Comparison of ENCODE assay signal across 8 cellular contexts in the genomic region with DNA sequence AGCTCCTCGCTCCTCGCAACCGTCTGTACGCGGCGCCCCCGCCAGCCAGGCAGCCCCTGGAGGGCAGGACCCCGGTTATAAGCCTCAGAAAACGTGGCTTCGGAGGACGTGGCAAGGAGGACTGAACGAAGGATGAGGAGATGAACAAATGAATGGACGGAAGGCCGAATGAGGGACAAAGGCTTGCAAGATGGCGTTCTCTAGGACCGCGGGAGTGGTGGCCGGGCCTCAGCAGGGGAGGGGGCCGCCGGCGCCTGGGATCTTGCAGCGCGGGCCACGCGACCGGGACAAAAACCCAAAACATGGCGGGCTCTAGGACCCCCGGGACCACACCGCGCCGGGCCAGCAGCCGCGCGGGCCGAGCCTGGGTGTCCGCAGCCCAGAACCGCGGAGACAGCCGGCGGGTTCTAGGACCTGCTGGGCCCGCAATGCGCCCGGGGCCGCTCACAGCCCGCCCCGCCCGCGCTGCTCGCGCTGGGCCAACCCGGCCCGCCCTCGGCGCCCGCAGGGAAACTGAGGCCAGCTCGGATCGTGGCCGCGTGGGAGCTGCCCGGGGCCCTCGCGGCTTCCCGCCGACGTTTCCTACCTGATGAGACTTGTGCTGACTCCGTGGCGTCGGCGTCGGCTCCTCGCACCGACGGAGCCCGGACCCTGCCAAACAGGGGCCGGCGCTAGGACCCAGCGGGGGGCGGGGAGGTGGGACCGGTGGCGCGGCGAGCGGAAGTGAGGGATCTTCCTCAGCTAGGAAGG. TPM values are rescaled to one million over a fixed set of nuclear protein-coding genes. Genes with fewer than 3 reads are reported as not detected.
DNase-seq lines count a peak whose midpoint lies in the region; ATAC-seq, FAIRE-seq and TF ChIP-seq lines count a peak whose summit lies in the region.

No MANE protein-coding gene starts in this region.

- FAIRE-seq in GM19239 (lab: Jason Lieb, UNC) (no peak), HepG2 (lab: Jason Lieb, UNC) (no peak)

- in situ Hi-C loops in HepG2 (cut with HindIII; ENCODE audit: extremely low pct_ligation_motif_present, low pct_unique_long_range_greater_than_20kb) = loop anchor here (5.0 kb wide), 2 partner anchors 41 to 86 kb away; partner anchors contain the start of genes HSD3B7 and STX4

- TF ChIP-seq CTCF in BE2C (IDR thresholded peaks at IDR 0.05; ENCODE audit: low read depth, low read length) (no peak), HepG2 (CRISPR knock-in tag; IDR thresholded peaks at IDR 0.05) (no peak)

- peak overlapping the region; percentile 83 for H3K27ac ChIP-seq in HepG2 (ENCODE audit: extremely low read length, insufficient read depth, low read length)

- TF ChIP-seq POLR2A in HepG2 (IDR thresholded peaks at IDR 0.05; ENCODE audit: insufficient read depth in 1 of 2, low read depth in 2 of 2, low read length in 2 of 2) = no peak

- H3K79me2 ChIP-seq in HepG2 (ENCODE audit: insufficient read depth, low read length) = peaks cover 46% of the 10 kb centered on the region

- H4K20me1 ChIP-seq in HepG2 (ENCODE audit: insufficient read depth, low read length) = no peaks in the 10 kb centered on the region

- ATAC-seq in HG03432 (IDR thresholded peaks at IDR 0.05; ENCODE audit: unreplicated experiment) (peak; percentile 60), HepG2 (peak; percentile 85)

- H3K9me3 ChIP-seq in BE2C (no peaks in the 10 kb centered on the region), HepG2 (ENCODE audit: low read length) (no peaks in the 10 kb centered on the region)

- no TSS peak for BruUV-seq in HepG2 (replicated peaks; lab: Mats Ljungman, UMichigan)

- POLR2A ChIA-PET in HepG2 (lab: Yijun Ruan, JAX) = interaction anchor here (0.6 to 2.4 kb wide), 33 partner anchors 12 to 801 kb away, joined by 3 to 56 read pairs (median 6); partner anchors contain the start of genes ARMC5, FUS, HSD3B7 and KAT8

- TF ChIP-seq RAD21 in HepG2 (CRISPR knock-in tag; IDR thresholded peaks at IDR 0.05) = peak; percentile 71

- intact Hi-C loops in HepG2 (cut with micrococcal nuclease; ENCODE audit: unreplicated experiment) = loop anchor here (2.0 kb wide), 1 partner anchor 46 kb away; no protein-coding TSS in a partner anchor

- H2AFZ ChIP-seq in HepG2 (ENCODE audit: low read length) = no peak overlapping the region

- H3K4me1 ChIP-seq in BE2C (no peaks in the 10 kb centered on the region), HepG2 (ENCODE audit: insufficient read depth, low read length) (peaks cover 22% of the 10 kb centered on the region)

- WGBS in HepG2 (ENCODE audit: low lambda C conversion rate) = 3% methylated on average over 41 of the region's 83 CpGs

- peak overlapping the region; percentile 100 for H3K4me3 ChIP-seq in BE2C (ENCODE audit: low read depth, low read length)
- H3K4me3 ChIP-seq in HepG2 (replicated peaks in 1 of 3; ENCODE audit: insufficient read depth in 1 of 3, low read depth in 2 of 3, low read length in 3 of 3) = peak overlapping the region; percentile 75 to 97 (median 90)

- peak; percentile 96 for DNase-seq in BE2C
- peak; percentile 77 for DNase-seq in GM19239 (ENCODE audit: insufficient read length, low spot score)
- peak; percentile 62 for DNase-seq in NCI-H524 treated with DMSO at 0.1 percent for 48 hours (lab: John Stamatoyannopoulos, UW)
- DNase-seq in activated CD4-positive, alpha-beta T cell treated with anti-CD3 and anti-CD28 coated beads, Interleukin-2, amount 50 U/mL, for 1 hour = peak; percentile 81
- DNase-seq in dedifferentiated amniotic fluid mesenchymal stem cell (ENCODE audit: extremely low spot score) = peak; percentile 84
- peak; percentile 87 for DNase-seq in HepG2 (ENCODE audit: low spot score)
- peak; percentile 74 for DNase-seq in stimulated activated CD4-positive, alpha-beta T cell treated with anti-CD3 and anti-CD28 coated beads, Interleukin-2, amount 100 ng/mL, for 4 hours (ENCODE audit: low read depth)

- CTCF ChIA-PET in HepG2 (lab: Yijun Ruan, JAX; ENCODE audit: low intra/inter-chr PET ratio, low total read pairs) = interaction anchor here (1.7 kb wide), 1 partner anchor 88 kb away, joined by 8 read pairs; the partner anchor contains the start of gene HSD3B7

- TF ChIP-seq EP300 in HepG2 (IDR thresholded peaks at IDR 0.05; ENCODE audit: low read depth in 2 of 2, low read length in 2 of 2) = no peak; a peak in 1 of 4 replicates
- TF ChIP-seq EP300 in HepG2 (CRISPR knock-in tag; IDR thresholded peaks at IDR 0.05; ENCODE audit: borderline replicate concordance) = no peak

- H3K27me3 ChIP-seq in BE2C = no peaks in the 10 kb centered on the region
- H3K27me3 ChIP-seq in HepG2 (ENCODE audit: control insufficient read depth in 1 of 2, insufficient read depth in 2 of 2, low read length in 2 of 2) = no peaks in the 10 kb centered on the region; a peak in 1 of 5 replicates

- peak overlapping the region; percentile 93 for H3K4me2 ChIP-seq in HepG2 (ENCODE audit: low read depth, low read length)

- peak overlapping the region; percentile 88 for H3K9ac ChIP-seq in HepG2 (ENCODE audit: insufficient read depth, low read depth, low read length)

- peaks cover 22% of the 10 kb centered on the region for H3K36me3 ChIP-seq in BE2C
- peaks cover 12 to 24% of the 10 kb centered on the region in 2 experiments; a peak in 4 of 5 replicates for H3K36me3 ChIP-seq in HepG2 (replicated peaks in 1 of 2; ENCODE audit: control insufficient read depth in 1 of 2, insufficient read depth in 2 of 2, low read length in 2 of 2)

RNA-seq across cellular contexts. Expression of gene ZNF668, which starts 0.8 kb away (rescaled TPM):
- 29.9 TPM for polyA plus RNA-seq in BE2C (2012; ENCODE audit: insufficient read depth, insufficient read length, low read depth)
- 7.5 and 9.8 TPM in 2 replicates for total RNA-seq in HepG2 (2016; rRNA removed; fragmentation: Illumina TruSeq; extraction: Trizol)
- total RNA-seq in HepG2 (2016; cell fraction: cytosol; rRNA removed; fragmentation: Illumina TruSeq; extraction: Trizol; ENCODE audit: low read depth) = 1.9 and 3.1 TPM in 2 replicates
- 6.4 and 9.6 TPM in 2 replicates for total RNA-seq in HepG2 (2016; cell fraction: insoluble cytoplasmic fraction; rRNA removed; fragmentation: Illumina TruSeq; extraction: Trizol)
- 4.6 and 4.9 TPM in 2 replicates for total RNA-seq in HepG2 (2016; cell fraction: membrane; rRNA removed; fragmentation: Illumina TruSeq; extraction: Trizol)
- 6.1 and 6.8 TPM in 2 replicates for total RNA-seq in HepG2 (2016; cell fraction: nucleus; rRNA removed; fragmentation: Illumina TruSeq; extraction: Trizol)
- 3.8 and 4.0 TPM in 2 replicates for polyA plus RNA-seq in HepG2 (2011; rRNA removed)
- 3.9 and 6.3 TPM in 2 replicates for polyA plus RNA-seq in HepG2 (2011; cell fraction: cytosol; rRNA removed)
- 8.8 and 11.7 TPM in 2 replicates for polyA plus RNA-seq in HepG2 (2011; cell fraction: nucleus; rRNA removed)
- 3.5 and 5.1 TPM in 2 replicates for polyA plus RNA-seq in HepG2 (2012)
- polyA plus RNA-seq in HepG2 (2016; cell fraction: cytosol; fragmentation: Illumina TruSeq; extraction: Trizol; ENCODE audit: low read depth) = 1.0 and 1.1 TPM in 2 replicates
- polyA plus RNA-seq in HepG2 (2016; cell fraction: insoluble cytoplasmic fraction; fragmentation: Illumina TruSeq; extraction: Trizol; ENCODE audit: low read depth) = 7.3 and 8.1 TPM in 2 replicates
- polyA plus RNA-seq in HepG2 (2016; cell fraction: membrane; fragmentation: Illumina TruSeq; extraction: Trizol; ENCODE audit: low read depth) = 2.8 and 2.9 TPM in 2 replicates
- 8.4 and 9.3 TPM in 2 replicates for polyA plus RNA-seq in HepG2 (2016; cell fraction: nucleus; fragmentation: Illumina TruSeq; extraction: Trizol; ENCODE audit: insufficient read depth, low read depth)
- 17.4 and 23.8 TPM in 2 replicates for polyA minus RNA-seq in HepG2 (2011; rRNA and poly(A)+ RNA removed; ENCODE audit: low replicate concordance)
- 4.4 and 4.8 TPM in 2 replicates for polyA minus RNA-seq in HepG2 (2011; cell fraction: cytosol; rRNA and poly(A)+ RNA removed)
- polyA minus RNA-seq in HepG2 (2011; cell fraction: nucleus; rRNA and poly(A)+ RNA removed) = 5.5 and 6.5 TPM in 2 replicates

RNA-seq across cellular contexts. Expression of gene ZNF646, which starts 1.0 kb away (rescaled TPM):
- polyA plus RNA-seq in BE2C (2012; ENCODE audit: insufficient read depth, insufficient read length, low read depth) = 27.3 TPM
- 7.8 and 10.9 TPM in 2 replicates for total RNA-seq in HepG2 (2016; rRNA removed; fragmentation: Illumina TruSeq; extraction: Trizol)
- total RNA-seq in HepG2 (2016; cell fraction: cytosol; rRNA removed; fragmentation: Illumina TruSeq; extraction: Trizol; ENCODE audit: low read depth) = 1.7 and 2.4 TPM in 2 replicates
- total RNA-seq in HepG2 (2016; cell fraction: insoluble cytoplasmic fraction; rRNA removed; fragmentation: Illumina TruSeq; extraction: Trizol) = 6.8 and 11.1 TPM in 2 replicates
- total RNA-seq in HepG2 (2016; cell fraction: membrane; rRNA removed; fragmentation: Illumina TruSeq; extraction: Trizol) = 5.0 and 5.3 TPM in 2 replicates
- total RNA-seq in HepG2 (2016; cell fraction: nucleus; rRNA removed; fragmentation: Illumina TruSeq; extraction: Trizol) = 14.4 and 16.7 TPM in 2 replicates
- polyA plus RNA-seq in HepG2 (2011; rRNA removed) = 3.4 and 4.4 TPM in 2 replicates
- polyA plus RNA-seq in HepG2 (2011; cell fraction: cytosol; rRNA removed) = 2.2 and 2.9 TPM in 2 replicates
- polyA plus RNA-seq in HepG2 (2011; cell fraction: nucleus; rRNA removed) = 19.6 and 21.3 TPM in 2 replicates
- polyA plus RNA-seq in HepG2 (2012) = 5.6 and 5.8 TPM in 2 replicates
- polyA plus RNA-seq in HepG2 (2016; cell fraction: cytosol; fragmentation: Illumina TruSeq; extraction: Trizol; ENCODE audit: low read depth) = 0.38 and 0.43 TPM in 2 replicates
- polyA plus RNA-seq in HepG2 (2016; cell fraction: insoluble cytoplasmic fraction; fragmentation: Illumina TruSeq; extraction: Trizol; ENCODE audit: low read depth) = 3.7 and 4.7 TPM in 2 replicates
- polyA plus RNA-seq in HepG2 (2016; cell fraction: membrane; fragmentation: Illumina TruSeq; extraction: Trizol; ENCODE audit: low read depth) = 0.90 and 0.94 TPM in 2 replicates
- 22.6 and 23.3 TPM in 2 replicates for polyA plus RNA-seq in HepG2 (2016; cell fraction: nucleus; fragmentation: Illumina TruSeq; extraction: Trizol; ENCODE audit: insufficient read depth, low read depth)
- 29.7 and 32.7 TPM in 2 replicates for polyA minus RNA-seq in HepG2 (2011; rRNA and poly(A)+ RNA removed; ENCODE audit: low replicate concordance)
- polyA minus RNA-seq in HepG2 (2011; cell fraction: cytosol; rRNA and poly(A)+ RNA removed) = 4.2 and 5.8 TPM in 2 replicates
- polyA minus RNA-seq in HepG2 (2011; cell fraction: nucleus; rRNA and poly(A)+ RNA removed) = 26.1 and 29.9 TPM in 2 replicates

RNA-seq across cellular contexts. Expression of gene PRSS53, which starts 15.5 kb away (rescaled TPM):
- 5.0 TPM for polyA plus RNA-seq in BE2C (2012; ENCODE audit: insufficient read depth, insufficient read length, low read depth)
- 0.65 and 2.2 TPM in 2 replicates for total RNA-seq in HepG2 (2016; rRNA removed; fragmentation: Illumina TruSeq; extraction: Trizol)
- 0.61 and 0.62 TPM in 2 replicates for total RNA-seq in HepG2 (2016; cell fraction: cytosol; rRNA removed; fragmentation: Illumina TruSeq; extraction: Trizol; ENCODE audit: low read depth)
- 0.46 and 2.8 TPM in 2 replicates for total RNA-seq in HepG2 (2016; cell fraction: insoluble cytoplasmic fraction; rRNA removed; fragmentation: Illumina TruSeq; extraction: Trizol)
- 0.49 and 0.52 TPM in 2 replicates for total RNA-seq in HepG2 (2016; cell fraction: membrane; rRNA removed; fragmentation: Illumina TruSeq; extraction: Trizol)
- total RNA-seq in HepG2 (2016; cell fraction: nucleus; rRNA removed; fragmentation: Illumina TruSeq; extraction: Trizol) = 3.2 and 4.5 TPM in 2 replicates
- 6.9 and 7.4 TPM in 2 replicates for polyA plus RNA-seq in HepG2 (2011; rRNA removed)
- 1.0 and 1.6 TPM in 2 replicates for polyA plus RNA-seq in HepG2 (2011; cell fraction: cytosol; rRNA removed)
- polyA plus RNA-seq in HepG2 (2011; cell fraction: nucleus; rRNA removed) = 103 and 136 TPM in 2 replicates
- 3.6 and 7.5 TPM in 2 replicates for polyA plus RNA-seq in HepG2 (2012)
- polyA plus RNA-seq in HepG2 (2016; cell fraction: cytosol; fragmentation: Illumina TruSeq; extraction: Trizol; ENCODE audit: low read depth) = 0.19 and 0.26 TPM in 2 replicates
- polyA plus RNA-seq in HepG2 (2016; cell fraction: insoluble cytoplasmic fraction; fragmentation: Illumina TruSeq; extraction: Trizol; ENCODE audit: low read depth) = 0.60 TPM in 1 of 2 replicates, not detected in the other
- polyA plus RNA-seq in HepG2 (2016; cell fraction: membrane; fragmentation: Illumina TruSeq; extraction: Trizol; ENCODE audit: low read depth) = 0.09 and 0.53 TPM in 2 replicates
- 6.4 and 11.2 TPM in 2 replicates for polyA plus RNA-seq in HepG2 (2016; cell fraction: nucleus; fragmentation: Illumina TruSeq; extraction: Trizol; ENCODE audit: insufficient read depth, low read depth)
- polyA minus RNA-seq in HepG2 (2011; rRNA and poly(A)+ RNA removed; ENCODE audit: low replicate concordance) = 2.8 and 9.1 TPM in 2 replicates
- 0.49 and 0.70 TPM in 2 replicates for polyA minus RNA-seq in HepG2 (2011; cell fraction: cytosol; rRNA and poly(A)+ RNA removed)
- polyA minus RNA-seq in HepG2 (2011; cell fraction: nucleus; rRNA and poly(A)+ RNA removed) = 21.0 and 21.8 TPM in 2 replicates

RNA-seq across cellular contexts. Expression of gene VKORC1, which starts 21.3 kb away (rescaled TPM):
- 349 TPM for polyA plus RNA-seq in BE2C (2012; ENCODE audit: insufficient read depth, insufficient read length, low read depth)
- 92.1 and 141 TPM in 2 replicates for total RNA-seq in HepG2 (2016; rRNA removed; fragmentation: Illumina TruSeq; extraction: Trizol)
- 108 and 123 TPM in 2 replicates for total RNA-seq in HepG2 (2016; cell fraction: cytosol; rRNA removed; fragmentation: Illumina TruSeq; extraction: Trizol; ENCODE audit: low read depth)
- 100 and 140 TPM in 2 replicates for total RNA-seq in HepG2 (2016; cell fraction: insoluble cytoplasmic fraction; rRNA removed; fragmentation: Illumina TruSeq; extraction: Trizol)
- total RNA-seq in HepG2 (2016; cell fraction: membrane; rRNA removed; fragmentation: Illumina TruSeq; extraction: Trizol) = 83.8 and 103 TPM in 2 replicates
- total RNA-seq in HepG2 (2016; cell fraction: nucleus; rRNA removed; fragmentation: Illumina TruSeq; extraction: Trizol) = 94.6 and 113 TPM in 2 replicates
- 613 and 615 TPM in 2 replicates for polyA plus RNA-seq in HepG2 (2011; rRNA removed)
- polyA plus RNA-seq in HepG2 (2011; cell fraction: cytosol; rRNA removed) = 980 and 1,226 TPM in 2 replicates
- 399 and 426 TPM in 2 replicates for polyA plus RNA-seq in HepG2 (2011; cell fraction: nucleus; rRNA removed)
- 226 and 325 TPM in 2 replicates for polyA plus RNA-seq in HepG2 (2012)
- 88.3 and 112 TPM in 2 replicates for polyA plus RNA-seq in HepG2 (2016; cell fraction: cytosol; fragmentation: Illumina TruSeq; extraction: Trizol; ENCODE audit: low read depth)
- polyA plus RNA-seq in HepG2 (2016; cell fraction: insoluble cytoplasmic fraction; fragmentation: Illumina TruSeq; extraction: Trizol; ENCODE audit: low read depth) = 134 and 149 TPM in 2 replicates
- polyA plus RNA-seq in HepG2 (2016; cell fraction: membrane; fragmentation: Illumina TruSeq; extraction: Trizol; ENCODE audit: low read depth) = 106 and 112 TPM in 2 replicates
- polyA plus RNA-seq in HepG2 (2016; cell fraction: nucleus; fragmentation: Illumina TruSeq; extraction: Trizol; ENCODE audit: insufficient read depth, low read depth) = 220 and 229 TPM in 2 replicates
- 450 and 1,230 TPM in 2 replicates for polyA minus RNA-seq in HepG2 (2011; rRNA and poly(A)+ RNA removed; ENCODE audit: low replicate concordance)
- 139 and 156 TPM in 2 replicates for polyA minus RNA-seq in HepG2 (2011; cell fraction: cytosol; rRNA and poly(A)+ RNA removed)
- polyA minus RNA-seq in HepG2 (2011; cell fraction: nucleus; rRNA and poly(A)+ RNA removed) = 91.0 and 99.1 TPM in 2 replicates

RNA-seq across cellular contexts. Expression of gene BCKDK, which starts 34.9 kb away (rescaled TPM):
- 77.0 TPM for polyA plus RNA-seq in BE2C (2012; ENCODE audit: insufficient read depth, insufficient read length, low read depth)
- total RNA-seq in HepG2 (2016; rRNA removed; fragmentation: Illumina TruSeq; extraction: Trizol) = 24.9 and 25.2 TPM in 2 replicates
- total RNA-seq in HepG2 (2016; cell fraction: cytosol; rRNA removed; fragmentation: Illumina TruSeq; extraction: Trizol; ENCODE audit: low read depth) = 25.2 and 38.0 TPM in 2 replicates
- total RNA-seq in HepG2 (2016; cell fraction: insoluble cytoplasmic fraction; rRNA removed; fragmentation: Illumina TruSeq; extraction: Trizol) = 21.6 and 21.9 TPM in 2 replicates
- 42.8 and 61.6 TPM in 2 replicates for total RNA-seq in HepG2 (2016; cell fraction: membrane; rRNA removed; fragmentation: Illumina TruSeq; extraction: Trizol)
- 12.9 and 14.9 TPM in 2 replicates for total RNA-seq in HepG2 (2016; cell fraction: nucleus; rRNA removed; fragmentation: Illumina TruSeq; extraction: Trizol)
- 42.6 and 54.2 TPM in 2 replicates for polyA plus RNA-seq in HepG2 (2011; rRNA removed)
- polyA plus RNA-seq in HepG2 (2011; cell fraction: cytosol; rRNA removed) = 29.2 and 38.9 TPM in 2 replicates
- polyA plus RNA-seq in HepG2 (2011; cell fraction: nucleus; rRNA removed) = 119 and 127 TPM in 2 replicates
- polyA plus RNA-seq in HepG2 (2012) = 36.4 and 39.6 TPM in 2 replicates
- polyA plus RNA-seq in HepG2 (2016; cell fraction: cytosol; fragmentation: Illumina TruSeq; extraction: Trizol; ENCODE audit: low read depth) = 61.2 and 88.9 TPM in 2 replicates
- polyA plus RNA-seq in HepG2 (2016; cell fraction: insoluble cytoplasmic fraction; fragmentation: Illumina TruSeq; extraction: Trizol; ENCODE audit: low read depth) = 38.3 and 44.6 TPM in 2 replicates
- polyA plus RNA-seq in HepG2 (2016; cell fraction: membrane; fragmentation: Illumina TruSeq; extraction: Trizol; ENCODE audit: low read depth) = 82.3 and 100 TPM in 2 replicates
- polyA plus RNA-seq in HepG2 (2016; cell fraction: nucleus; fragmentation: Illumina TruSeq; extraction: Trizol; ENCODE audit: insufficient read depth, low read depth) = 34.1 and 38.8 TPM in 2 replicates
- polyA minus RNA-seq in HepG2 (2011; rRNA and poly(A)+ RNA removed; ENCODE audit: low replicate concordance) = 34.7 and 50.5 TPM in 2 replicates
- polyA minus RNA-seq in HepG2 (2011; cell fraction: cytosol; rRNA and poly(A)+ RNA removed) = 23.9 and 34.2 TPM in 2 replicates
- polyA minus RNA-seq in HepG2 (2011; cell fraction: nucleus; rRNA and poly(A)+ RNA removed) = 25.6 and 37.4 TPM in 2 replicates

Comparison
In these comparisons a context has a peak if more than half of its experiments do, and no peak if none do; other contexts are left out.
1. Peak in every context shown above with its lines: DNase-seq, ATAC-seq, H3K4me3 ChIP-seq and H3K27ac ChIP-seq.